In genomic region chr16:22855231-22855630, GRCh38 we compare ENCODE assay signal across 9 cellular contexts. TPM values are rescaled to one million over a fixed set of nuclear protein-coding genes. Genes with fewer than 3 reads are reported as not detected.
"Had no signal": no experiment of that assay in that cellular context is flagged by ENCODE, and none has a peak within 500 bp of the region (broad histone marks: within the 10 kb centered on the region; RNA-seq: fewer than 3 reads in every experiment).

No MANE protein-coding gene starts in this region.

- H3K36me3 ChIP-seq: HAP-1 had no signal

- H3K9me3 ChIP-seq: HAP-1 had no signal

- H2AFZ ChIP-seq: GM23248 had no signal

- DNase-seq: GM23248, GOT3, H7, HFFc6, IMR-90, KG1 had no signal

- H3K4me1 ChIP-seq: HAP-1 had no signal

- H3K4me3 ChIP-seq: GM23248, HAP-1, K562 had no signal

- H3K9ac ChIP-seq: GM23248 had no signal

- H3K27ac ChIP-seq: GM23248 had no signal

RNA-seq across cellular contexts. Expression of gene HS3ST2, which starts 41.3 kb away (rescaled TPM):
- total RNA-seq: GM23248, HFFc6, HT-29, IMR-90, K562 had no signal
- polyA plus RNA-seq: GM23248, IMR-90, K562 had no signal
